35 cellular contexts compared by ENCODE assay signal in genomic region chr9:27614551-27614950, GRCh38.
"Had no signal": no experiment of that assay in that cellular context is flagged by ENCODE, and none has a peak within 500 bp of the region (broad histone marks: within the 10 kb centered on the region; RNA-seq: fewer than 3 reads in every experiment).

No MANE protein-coding gene starts in this region.

- H3K4me2 ChIP-seq: KMS-11 had no signal

- H3K27ac ChIP-seq: KMS-11 had no signal

- H3K27me3 ChIP-seq: MG63 had no signal

- H3K9ac ChIP-seq: KMS-11 had no signal

- DNase-seq: Karpas-422, Kasumi-1, KBM-7, KG1, MG63, MM.1S, MV-4-11, NCI-H1048, NCI-H1092, NCI-H1092 treated with DMSO at 0.1 percent for 48 hours, NCI-H1105, NCI-H1105 treated with DMSO at 0.1 percent for 48 hours, NCI-H1417, NCI-H1417 treated with DMSO at 0.1 percent for 48 hours, NCI-H1436, NCI-H1436 treated with DMSO at 0.1 percent for 48 hours, NCI-H146, NCI-H1694, NCI-H1694 treated with DMSO at 0.1 percent for 48 hours, NCI-H187, NCI-H187 treated with DMSO at 0.1 percent for 48 hours, NCI-H1930, NCI-H2029, NCI-H2029 treated with DMSO at 0.1 percent for 48 hours, NCI-H2081, NCI-H2081 treated with DMSO at 0.1 percent for 48 hours, NCI-H2107, NCI-H2171, NCI-H2171 treated with DMSO at 0.1 percent for 48 hours, NCI-H2227 treated with DMSO at 0.1 percent for 48 hours, NCI-H226, NCI-H345, NCI-H446, NCI-H446 treated with DMSO at 0.1 percent for 48 hours had no signal

- H3K36me3 ChIP-seq: MG63 had no signal

- H3K9me3 ChIP-seq: MG63 had no signal

- H3K4me3 ChIP-seq: MG63 had no signal
